In genomic region chr2:177596866-177597265, GRCh38 we compare ENCODE assay signal across 16 cellular contexts.
DNase-seq lines count a peak whose midpoint lies in the region; ATAC-seq and FAIRE-seq lines count a peak whose summit lies in the region.
"Had no signal": no experiment of that assay in that cellular context is flagged by ENCODE, and none has a peak within 500 bp of the region (broad histone marks: within the 10 kb centered on the region; RNA-seq: fewer than 3 reads in every experiment).

No MANE protein-coding gene starts in this region.

- no peaks in the 10 kb centered on the region for H3K9me3 ChIP-seq in muscle layer of colon (ENCODE audit: low read length)

- DNase-seq in cerebellar cortex (ENCODE audit: low spot score) (peak; percentile 80), COR-L47 (lab: John Stamatoyannopoulos, UW) (no peak)
- DNase-seq: C1 segment of cervical spinal cord; Caco-2; CD4-positive, alpha-beta memory T cell; DMS153; DND-41; GF-D8; HCEC 1CT had no signal

- H3K36me3 Mint-ChIP-seq in activated T-helper 17 cell treated with anti-CD3 and anti-CD28 coated beads, Interleukin-2, amount 50 U/mL, for 72 hours (ENCODE audit: low read depth), result no peaks in the 10 kb centered on the region
- H3K36me3 Mint-ChIP-seq: CD4-positive, alpha-beta memory T cell had no signal

- no peaks in the 10 kb centered on the region for H3K9me3 Mint-ChIP-seq in activated T-helper 17 cell treated with anti-CD3 and anti-CD28 coated beads, Interleukin-2, amount 50 U/mL, for 72 hours

- H3K4me1 ChIP-seq in muscle layer of colon (ENCODE audit: insufficient read depth, low read length), result peaks cover 18% of the 10 kb centered on the region

- no peak for ATAC-seq in HG03442 (IDR thresholded peaks at IDR 0.05; ENCODE audit: unreplicated experiment)
- ATAC-seq in activated T-helper 17 cell treated with anti-CD3 and anti-CD28 coated beads, Interleukin-2, amount 50 U/mL, for 72 hours (replicated peaks), result no peak

- no peaks in the 10 kb centered on the region for H3K4me1 Mint-ChIP-seq in activated T-helper 17 cell treated with anti-CD3 and anti-CD28 coated beads, Interleukin-2, amount 50 U/mL, for 72 hours
- H3K4me1 Mint-ChIP-seq: CD4-positive, alpha-beta memory T cell had no signal

- peaks cover 5% of the 10 kb centered on the region for H3K27me3 Mint-ChIP-seq in activated T-helper 17 cell treated with anti-CD3 and anti-CD28 coated beads, Interleukin-2, amount 50 U/mL, for 72 hours

- no peak overlapping the region for H3K27ac Mint-ChIP-seq in activated T-helper 17 cell treated with anti-CD3 and anti-CD28 coated beads, Interleukin-2, amount 50 U/mL, for 72 hours
- H3K27ac Mint-ChIP-seq: CD4-positive, alpha-beta memory T cell had no signal

- H3K27ac ChIP-seq in muscle layer of colon (ENCODE audit: low read depth, low read length), result peak overlapping the region; percentile 6

- peak; percentile 99 for FAIRE-seq in G401.6 (lab: Jason Lieb, UNC)
- FAIRE-seq: GM12891, GM18507, H1 had no signal

- H3K27me3 ChIP-seq in muscle layer of colon (ENCODE audit: control insufficient read depth in 1 of 2, insufficient read depth in 2 of 2, low read length in 2 of 2), result no peaks in the 10 kb centered on the region

- no peak overlapping the region for H3K4me3 Mint-ChIP-seq in activated T-helper 17 cell treated with anti-CD3 and anti-CD28 coated beads, Interleukin-2, amount 50 U/mL, for 72 hours
- H3K4me3 Mint-ChIP-seq: CD4-positive, alpha-beta memory T cell had no signal

- no peaks in the 10 kb centered on the region for H3K36me3 ChIP-seq in muscle layer of colon (ENCODE audit: insufficient read depth, low read length)

- H3K9ac ChIP-seq in muscle layer of colon (ENCODE audit: low read length), result no peak overlapping the region

- no peak overlapping the region for H3K4me3 ChIP-seq in muscle layer of colon (ENCODE audit: low read depth in 1 of 2, low read length in 2 of 2)
